In genomic region chr17:15642014-15642413, GRCh38 we compare ENCODE assay signal across 1 cellular context. TPM values are rescaled to one million over a fixed set of nuclear protein-coding genes. Genes with fewer than 3 reads are reported as not detected.
"Had no signal": no experiment of that assay in that cellular context is flagged by ENCODE, and none has a peak within 500 bp of the region (broad histone marks: within the 10 kb centered on the region; RNA-seq: fewer than 3 reads in every experiment).

No MANE protein-coding gene starts in this region.

RNA-seq across cellular contexts. Expression of gene FBXW10B, which starts 22.5 kb away (rescaled TPM):
- total RNA-seq: body of pancreas had no signal
